In genomic region chr17:27558341-27558740, GRCh38 we compare ENCODE assay signal across 11 cellular contexts.
"Had no signal": no experiment of that assay in that cellular context is flagged by ENCODE, and none has a peak within 500 bp of the region (broad histone marks: within the 10 kb centered on the region; RNA-seq: fewer than 3 reads in every experiment).

No MANE protein-coding gene starts in this region.

- H3K27ac Mint-ChIP-seq: activated CD8-positive, alpha-beta memory T cell treated with anti-CD3 and anti-CD28 coated beads, Interleukin-2, amount 10 ng/mL, durations not matched to agents 7 days and 5 days; activated naive CD8-positive, alpha-beta T cell; endodermal cell; stimulated activated memory B cell treated with anti-CD40 and anti-IgM and Interleukin-4, amounts not matched to agents 10 μg/mL and 1 μg/mL and 100 μg/mL, for 72 hours had no signal

- H3K9me3 Mint-ChIP-seq: stimulated activated memory B cell treated with anti-CD40 and anti-IgM and Interleukin-4, amounts not matched to agents 10 μg/mL and 1 μg/mL and 100 μg/mL, for 72 hours had no signal

- DNase-seq: activated CD4-positive, alpha-beta T cell treated with anti-CD3 and anti-CD28 coated beads for 1 hour; activated CD4-positive, alpha-beta T cell treated with anti-CD3 and anti-CD28 coated beads, Interleukin-2, amount 50 U/mL, for 48 hours; activated CD8-positive, alpha-beta memory T cell treated with anti-CD3 and anti-CD28 coated beads, Interleukin-2, amount 10 ng/mL, durations not matched to agents 7 days and 5 days; activated gamma-delta T cell; activated T-cell treated with anti-CD3 and anti-CD28 coated beads, Interleukin-2, amount 50 U/mL, for 48 hours; cerebellar nuclear complex; midbrain; T-helper 9 cell had no signal

- H3K27me3 Mint-ChIP-seq: activated CD8-positive, alpha-beta memory T cell treated with anti-CD3 and anti-CD28 coated beads, Interleukin-2, amount 10 ng/mL, durations not matched to agents 7 days and 5 days; activated naive CD8-positive, alpha-beta T cell; stimulated activated memory B cell treated with anti-CD40 and anti-IgM and Interleukin-4, amounts not matched to agents 10 μg/mL and 1 μg/mL and 100 μg/mL, for 72 hours had no signal

- H3K4me3 Mint-ChIP-seq: activated CD8-positive, alpha-beta memory T cell treated with anti-CD3 and anti-CD28 coated beads, Interleukin-2, amount 10 ng/mL, durations not matched to agents 7 days and 5 days; activated naive CD8-positive, alpha-beta T cell; endodermal cell; stimulated activated memory B cell treated with anti-CD40 and anti-IgM and Interleukin-4, amounts not matched to agents 10 μg/mL and 1 μg/mL and 100 μg/mL, for 72 hours had no signal
